In genomic region chr15:60442031-60442665, GRCh38 we compare ENCODE assay signal across 9 cellular contexts. TPM values are rescaled to one million over a fixed set of nuclear protein-coding genes. Genes with fewer than 3 reads are reported as not detected.
DNase-seq lines count a peak whose midpoint lies in the region; ATAC-seq, FAIRE-seq and TF ChIP-seq lines count a peak whose summit lies in the region.
"Had no signal": no experiment of that assay in that cellular context is flagged by ENCODE, and none has a peak within 500 bp of the region (broad histone marks: within the 10 kb centered on the region; RNA-seq: fewer than 3 reads in every experiment).

No MANE protein-coding gene starts in this region.

- peaks cover 4% of the 10 kb centered on the region; the same call in 1 of the 2 replicates for H3K36me3 ChIP-seq in Panc1 (ENCODE audit: control insufficient read depth, insufficient read depth, low read length)
- peaks cover 0 to 2% of the 10 kb centered on the region in 2 donors for H3K36me3 ChIP-seq in small intestine (ENCODE audit: control insufficient read depth in 2 of 2, insufficient read depth in 2 of 2, low read length in 2 of 2)

- no peaks in the 10 kb centered on the region for H3K9me3 ChIP-seq in Panc1 (ENCODE audit: control insufficient read depth, insufficient read depth, low read depth, low read length)
- H3K9me3 ChIP-seq in small intestine (ENCODE audit: control insufficient read depth, low read depth), result no peaks in the 10 kb centered on the region
- H3K9me3 ChIP-seq: HAP-1 had no signal

- TF ChIP-seq CTCF in Panc1 (IDR thresholded peaks at IDR 0.05), result no peak

- POLR2A ChIA-PET in Panc1 (lab: Charles Lee), result interaction anchor here (0.6 to 0.9 kb wide), 3 partner anchors 10 to 1143 kb away, joined by 3 to 18 read pairs (median 4); no protein-coding TSS in a partner anchor

- intact Hi-C loops in Panc1 (cut with micrococcal nuclease; ENCODE audit: unreplicated experiment), result loop anchor here (10.0 kb wide), 1 partner anchor 77 kb away; no protein-coding TSS in a partner anchor

- H3K4me3 ChIP-seq in Panc1 (ENCODE audit: low read depth in 2 of 2, low read length in 2 of 2) (no peak overlapping the region), small intestine (ENCODE audit: low read depth in 1 of 2, low read length in 2 of 2) (no peak overlapping the region)
- H3K4me3 ChIP-seq: HAP-1 had no signal

- 0 out of 2 replicates have a peak overlapping the region, but pooled peaks have one; percentile 48 for H3K27ac ChIP-seq in Panc1 (ENCODE audit: low read length)
- peak overlapping the region; percentile 44 for H3K27ac ChIP-seq in epithelial cell of prostate
- no peak overlapping the region for H3K27ac ChIP-seq in small intestine (ENCODE audit: low read depth in 1 of 2, low read length in 1 of 2)

- no TSS peak for BruUV-seq in Panc1 (replicated peaks; lab: Mats Ljungman, UMichigan)

- 18 to 62% (median 24%) methylated on average over 2 of the region's 2 CpGs for WGBS in small intestine, 3 donors

- ATAC-seq in Panc1, result no peak

- peaks cover 14% of the 10 kb centered on the region for H3K4me1 ChIP-seq in Panc1 (ENCODE audit: control insufficient read depth, insufficient read depth, low read length)
- peaks cover 2 to 4% of the 10 kb centered on the region in 2 donors for H3K4me1 ChIP-seq in small intestine (ENCODE audit: control insufficient read depth in 2 of 2, insufficient read depth in 1 of 2, low read depth in 1 of 2, low read length in 1 of 2)
- H3K4me1 ChIP-seq: HAP-1 had no signal

- H3K27me3 ChIP-seq in Panc1 (ENCODE audit: control insufficient read depth, insufficient read depth, low read length) (no peaks in the 10 kb centered on the region), small intestine (ENCODE audit: control insufficient read depth in 2 of 2, insufficient read depth in 2 of 2, low read length in 2 of 2) (no peaks in the 10 kb centered on the region)

- FAIRE-seq in small intestine (lab: Jason Lieb, UNC) (no peak), H54 (lab: Jason Lieb, UNC) (no peak)

- in situ Hi-C loops in Panc1 (cut with HindIII; ENCODE audit: low pct_unique_long_range_greater_than_20kb, low sequenced_read_pairs), result loop anchor here (5.0 kb wide), 1 partner anchor 80 kb away; no protein-coding TSS in a partner anchor

- no peak for TF ChIP-seq POLR2A in H54 (IDR thresholded peaks at IDR 0.05; ENCODE audit: low read depth, low read length)

- CTCF ChIA-PET in Panc1 (lab: Charles Lee), result no interaction called here

- DNase-seq in Panc1 (ENCODE audit: low read depth, low spot score) (no peak), epithelial cell of prostate (ENCODE audit: low read depth, low spot score) (no peak), small intestine (peak; percentile 50), NCI-H2107 treated with DMSO at 0.1 percent for 48 hours (lab: John Stamatoyannopoulos, UW; ENCODE audit: unreplicated experiment) (no peak), D341Med (ENCODE audit: low spot score) (no peak), H54 (ENCODE audit: insufficient read length, low spot score) (no peak)
- DNase-seq: MV-4-11, SW 1271 had no signal

RNA-seq across cellular contexts. Expression of gene ICE2, which starts 36.8 kb away (rescaled TPM):
- total RNA-seq in Panc1 (2021; ENCODE audit: unreplicated experiment), result 66.2 TPM
- 25.3 TPM for polyA plus RNA-seq in Panc1 (2012; ENCODE audit: insufficient read length)
- 10 to 100 TPM in 1 of 3 donors, 1 to 10 TPM in 2; 4.3 to 13.1 (median 6.9) TPM for polyA plus RNA-seq in small intestine

RNA-seq across cellular contexts. Expression of gene ANXA2, which starts 44.4 kb away (rescaled TPM):
- total RNA-seq in Panc1 (2021; ENCODE audit: unreplicated experiment), result 1,903 TPM
- polyA plus RNA-seq in Panc1 (2012; ENCODE audit: insufficient read length), result 1,847 TPM
- polyA plus RNA-seq in small intestine, result 1,000 to 10,000 TPM; 1,129 to 2,583 (median 1,917) TPM

Comparison
In these comparisons a context has a peak if more than half of its experiments do, and no peak if none do; other contexts are left out.
1. H3K27ac ChIP-seq: peak in Panc1 (single experiment) and epithelial cell of prostate (single experiment); none in small intestine (0 of 2).